Comparison of ENCODE assay signal across 18 cellular contexts in the genomic region with DNA sequence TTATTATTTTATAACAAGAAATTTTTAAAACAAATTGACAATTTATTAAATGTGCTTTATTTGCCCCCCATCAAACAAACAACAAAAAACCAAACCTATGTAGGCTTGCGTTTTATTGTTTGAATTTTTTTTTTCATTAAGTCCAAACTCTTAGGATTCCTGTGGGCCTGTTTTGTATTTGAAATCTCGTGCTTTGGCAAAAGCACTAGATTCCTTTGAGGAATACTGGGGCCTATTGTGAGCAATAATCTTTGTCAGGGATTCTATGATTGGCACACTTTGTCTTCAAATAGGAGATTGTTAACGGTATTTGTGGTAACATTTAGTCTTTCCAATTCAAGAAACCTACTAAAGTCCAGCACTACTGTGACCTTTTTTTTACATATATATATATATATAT.
A peak's percentile ranks its signal among the peaks of the same experiment; 100 is the strongest.
DNase-seq lines count a peak whose midpoint lies in the region; ATAC-seq lines count a peak whose summit lies in the region.
"Had no signal": no experiment of that assay in that cellular context is flagged by ENCODE, and none has a peak within 500 bp of the region (broad histone marks: within the 10 kb centered on the region; RNA-seq: fewer than 3 reads in every experiment).

No MANE protein-coding gene starts in this region.

- ATAC-seq in HG02571 (IDR thresholded peaks at IDR 0.05; ENCODE audit: unreplicated experiment) (no peak), left lobe of liver (no peak)

- DNase-seq in AG08395 (ENCODE audit: low spot score) (peak; percentile 11), GM03348 (ENCODE audit: low spot score) (peak; percentile 35), astrocyte of the hippocampus (ENCODE audit: low read depth, low spot score) (peak; percentile 12), foreskin melanocyte (peak; percentile 24), SIG-M5 treated with dmso at 0.1 percent for 504 hours (lab: John Stamatoyannopoulos, UW; ENCODE audit: unreplicated experiment) (no peak), left lobe of liver (ENCODE audit: low spot score) (no peak)
- DNase-seq: AML-193; BE2C; Calu3; CD4-positive, alpha-beta T cell; CD8-positive, alpha-beta memory T cell; DMS53; DMS79 treated with DMSO at 0.1 percent for 48 hours; GF-D8; GM23248; H7; HCEC 1CT had no signal

Comparison
In these comparisons a context has a peak if more than half of its experiments do, and no peak if none do; other contexts are left out.
1. DNase-seq: peak in AG08395 (single experiment), GM03348 (single experiment), astrocyte of the hippocampus (single experiment) and foreskin melanocyte (single experiment); none in SIG-M5 treated with dmso at 0.1 percent for 504 hours (single experiment) and left lobe of liver (single experiment).